Comparison of ENCODE assay signal across 28 cellular contexts in the genomic region with DNA sequence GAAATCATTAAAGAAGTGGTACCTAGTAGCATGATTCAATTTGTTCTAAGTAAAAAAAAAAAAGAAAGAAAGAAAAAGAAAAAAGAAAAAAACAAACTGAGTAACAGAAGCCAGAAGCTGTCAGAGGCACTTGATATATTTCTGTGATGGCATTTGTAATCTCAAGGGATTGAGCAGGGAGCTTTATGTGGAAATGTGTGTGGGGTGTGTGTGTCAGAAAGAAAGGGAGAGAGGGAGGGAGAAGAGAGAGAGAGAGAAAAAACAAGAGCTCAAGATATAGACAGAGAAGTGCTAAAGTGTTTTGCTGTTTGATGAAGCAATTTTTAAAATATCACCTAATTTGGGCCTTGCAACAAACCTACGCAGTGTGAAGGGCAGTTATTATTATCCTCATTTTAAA.
"Had no signal": no experiment of that assay in that cellular context is flagged by ENCODE, and none has a peak within 500 bp of the region (broad histone marks: within the 10 kb centered on the region; RNA-seq: fewer than 3 reads in every experiment).

No MANE protein-coding gene starts in this region.

- H3K9me3 Mint-ChIP-seq: activated CD4-positive, alpha-beta T cell treated with anti-CD3 and anti-CD28 coated beads, Interleukin-2, amount 10 ng/mL, durations not matched to agents 7 days and 5 days; activated naive CD4-positive, alpha-beta T cell treated with anti-CD3 and anti-CD28 coated beads, Interleukin-2, amount 50 U/mL, for 24 hours; activated naive CD8-positive, alpha-beta T cell treated with anti-CD3 and anti-CD28 coated beads, Interleukin-2, amount 10 ng/mL, durations not matched to agents 7 days and 5 days; T-helper 1 cell treated with Interleukin-12 subunit alpha and Interleukin-12 subunit beta and Interleukin-4 antibody, amounts not matched to agents 30 μg/mL and 1 μg/mL, for 36 hours had no signal

- H3K27ac Mint-ChIP-seq: activated CD4-positive, alpha-beta T cell treated with anti-CD3 and anti-CD28 coated beads for 36 hours; activated CD4-positive, alpha-beta T cell treated with anti-CD3 and anti-CD28 coated beads, Interleukin-2, amount 10 ng/mL, durations not matched to agents 7 days and 5 days; activated CD8-positive, alpha-beta T cell treated with anti-CD3 and anti-CD28 coated beads, Interleukin-2, amount 10 ng/mL, durations not matched to agents 7 days and 5 days; activated naive CD4-positive, alpha-beta T cell treated with anti-CD3 and anti-CD28 coated beads, Interleukin-2, amount 50 U/mL, for 24 hours; activated naive CD8-positive, alpha-beta T cell treated with anti-CD3 and anti-CD28 coated beads, Interleukin-2, amount 10 ng/mL, durations not matched to agents 7 days and 5 days; activated T-cell treated with anti-CD3 and anti-CD28 coated beads, Interleukin-2, amount 50 U/mL, for 24 hours; activated T-helper 2 cell treated with anti-CD3 and anti-CD28 coated beads, Interferon-gamma antibody, Interleukin-2, Interleukin-4, amounts not matched to agents 10 μg/mL and 5 μg/mL and 100 μg/mL, durations not matched to agents 14 hours and 24 hours and 36 hours; T-helper 1 cell treated with Interleukin-12 subunit alpha and Interleukin-12 subunit beta and Interleukin-4 antibody, amounts not matched to agents 30 μg/mL and 1 μg/mL, for 36 hours; T-helper 2 cell treated with Interferon-gamma antibody and Interleukin-4, amounts not matched to agents 5 μg/mL and 100 μg/mL, for 36 hours had no signal

- DNase-seq: activated CD4-positive, alpha-beta T cell treated with anti-CD3 and anti-CD28 coated beads for 36 hours; activated CD4-positive, alpha-beta T cell treated with anti-CD3 and anti-CD28 coated beads, Interleukin-2, amount 10 ng/mL, durations not matched to agents 7 days and 5 days; activated CD4-positive, alpha-beta T cell treated with anti-CD3 and anti-CD28 coated beads, Interleukin-2, amount 50 U/mL, for 48 hours; activated CD8-positive, alpha-beta T cell treated with anti-CD3 and anti-CD28 coated beads, Interleukin-2, amount 10 ng/mL, durations not matched to agents 7 days and 5 days; activated gamma-delta T cell; activated naive CD4-positive, alpha-beta T cell treated with Interleukin-2 at 50 U/mL for 16 hours; activated naive CD8-positive, alpha-beta T cell treated with anti-CD3 and anti-CD28 coated beads, Interleukin-2, amount 10 ng/mL, durations not matched to agents 7 days and 5 days; activated T-cell treated with anti-CD3 and anti-CD28 coated beads, Interleukin-2, amount 50 U/mL, for 24 hours; body of pancreas; MM.1S; NCI-H1105; NCI-H1436; NCI-H1694; NCI-H1930; NCI-H2081 treated with DMSO at 0.1 percent for 48 hours; NCI-H345; NCI-H524 treated with DMSO at 0.1 percent for 48 hours; PC-9; SIG-M5 had no signal

- H3K36me3 Mint-ChIP-seq: activated naive CD4-positive, alpha-beta T cell treated with anti-CD3 and anti-CD28 coated beads, Interleukin-2, amount 50 U/mL, for 24 hours; activated naive CD8-positive, alpha-beta T cell treated with anti-CD3 and anti-CD28 coated beads, Interleukin-2, amount 10 ng/mL, durations not matched to agents 7 days and 5 days had no signal

- H3K4me1 Mint-ChIP-seq: activated CD4-positive, alpha-beta T cell treated with anti-CD3 and anti-CD28 coated beads for 36 hours; activated CD4-positive, alpha-beta T cell treated with anti-CD3 and anti-CD28 coated beads, Interleukin-2, amount 10 ng/mL, durations not matched to agents 7 days and 5 days; activated naive CD4-positive, alpha-beta T cell treated with anti-CD3 and anti-CD28 coated beads, Interleukin-2, amount 50 U/mL, for 24 hours; activated naive CD8-positive, alpha-beta T cell treated with anti-CD3 and anti-CD28 coated beads, Interleukin-2, amount 10 ng/mL, durations not matched to agents 7 days and 5 days had no signal

- ATAC-seq: activated CD4-positive, alpha-beta T cell treated with anti-CD3 and anti-CD28 coated beads for 36 hours; activated CD8-positive, alpha-beta T cell treated with anti-CD3 and anti-CD28 coated beads, Interleukin-2, amount 10 ng/mL, durations not matched to agents 7 days and 5 days; body of pancreas; Right ventricle myocardium inferior had no signal

- H3K4me1 ChIP-seq: body of pancreas, breast epithelium had no signal

- H3K4me3 ChIP-seq: body of pancreas, breast epithelium, PC-9 had no signal

- H3K27me3 Mint-ChIP-seq: activated CD4-positive, alpha-beta T cell treated with anti-CD3 and anti-CD28 coated beads for 36 hours; activated CD4-positive, alpha-beta T cell treated with anti-CD3 and anti-CD28 coated beads, Interleukin-2, amount 10 ng/mL, durations not matched to agents 7 days and 5 days; activated naive CD4-positive, alpha-beta T cell treated with anti-CD3 and anti-CD28 coated beads, Interleukin-2, amount 50 U/mL, for 24 hours; activated naive CD8-positive, alpha-beta T cell treated with anti-CD3 and anti-CD28 coated beads, Interleukin-2, amount 10 ng/mL, durations not matched to agents 7 days and 5 days; activated T-cell treated with anti-CD3 and anti-CD28 coated beads, Interleukin-2, amount 50 U/mL, for 24 hours had no signal

- FAIRE-seq: astrocyte had no signal

- H3K4me3 Mint-ChIP-seq: activated CD4-positive, alpha-beta T cell treated with anti-CD3 and anti-CD28 coated beads for 36 hours; activated CD4-positive, alpha-beta T cell treated with anti-CD3 and anti-CD28 coated beads, Interleukin-2, amount 10 ng/mL, durations not matched to agents 7 days and 5 days; activated CD8-positive, alpha-beta T cell treated with anti-CD3 and anti-CD28 coated beads, Interleukin-2, amount 10 ng/mL, durations not matched to agents 7 days and 5 days; activated naive CD4-positive, alpha-beta T cell treated with anti-CD3 and anti-CD28 coated beads, Interleukin-2, amount 50 U/mL, for 24 hours; activated naive CD8-positive, alpha-beta T cell treated with anti-CD3 and anti-CD28 coated beads, Interleukin-2, amount 10 ng/mL, durations not matched to agents 7 days and 5 days; activated T-cell treated with anti-CD3 and anti-CD28 coated beads, Interleukin-2, amount 50 U/mL, for 24 hours; T-helper 1 cell treated with Interleukin-12 subunit alpha and Interleukin-12 subunit beta and Interleukin-4 antibody, amounts not matched to agents 30 μg/mL and 1 μg/mL, for 36 hours; T-helper 2 cell treated with Interferon-gamma antibody and Interleukin-4, amounts not matched to agents 5 μg/mL and 100 μg/mL, for 36 hours had no signal

- H3K27ac ChIP-seq: body of pancreas, breast epithelium, KMS-11, PC-9, RWPE1 had no signal

- H3K4me2 ChIP-seq: KMS-11, PC-9 had no signal

- H3K9me3 ChIP-seq: body of pancreas, breast epithelium had no signal
